In the genomic region with DNA sequence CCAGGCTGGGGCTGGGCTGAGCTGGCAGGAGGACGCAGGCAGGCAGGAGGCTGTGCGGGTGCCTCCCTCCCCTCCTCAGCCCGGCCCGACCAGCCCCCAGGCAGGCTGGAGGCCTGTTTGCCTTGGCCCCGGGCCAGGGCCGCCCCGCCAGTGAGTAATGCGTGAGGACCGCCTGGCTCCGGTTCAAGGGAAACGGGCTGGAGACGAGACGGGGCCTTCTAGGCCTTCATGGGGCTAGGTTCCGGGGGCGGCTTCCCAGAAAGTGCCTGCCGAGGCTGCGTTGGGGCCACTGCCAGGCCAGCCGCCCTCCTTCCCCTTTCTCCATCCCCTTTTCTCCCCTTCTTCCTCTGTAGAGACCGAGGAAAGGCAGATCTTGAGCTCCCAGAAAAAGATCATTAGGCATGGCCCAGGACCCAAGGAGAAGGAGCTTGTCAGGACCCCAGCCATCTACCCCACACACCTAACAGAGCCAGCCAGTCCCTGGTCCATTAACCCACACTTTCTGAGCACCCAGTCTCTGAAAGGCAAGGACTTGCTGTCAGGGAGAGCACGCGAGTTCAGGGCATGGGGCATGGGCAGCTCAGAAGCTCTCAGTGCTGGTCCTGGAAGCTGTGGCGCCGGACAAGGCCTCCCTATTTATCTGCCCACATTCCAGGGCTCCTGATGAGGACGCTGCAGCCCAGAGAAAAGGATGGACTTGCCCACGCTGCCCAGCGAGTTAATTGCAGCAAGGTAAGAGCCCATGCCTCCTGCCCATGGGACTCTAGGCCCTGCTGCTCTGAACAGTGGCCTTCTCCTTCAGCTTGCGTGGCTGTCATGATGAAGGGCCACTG, we compare ENCODE assay signal across 1 cellular context.
TF ChIP-seq lines count a peak whose summit lies in the region.

No MANE protein-coding gene starts in this region.

TF ChIP-seq in HepG2, 621 proteins besides CTCF, POLR2A, EP300 and RAD21 (continued from another document and continues in another):
- TF ChIP-seq ZNF567 (CRISPR knock-in tag; IDR thresholded peaks at IDR 0.05; ENCODE audit: borderline replicate concordance) = peak; percentile 58; the same call in 1 of the 2 replicates
- no peak for TF ChIP-seq ZNF549 (CRISPR knock-in tag; IDR thresholded peaks at IDR 0.05)
- peak; percentile 76 for TF ChIP-seq KAT8 (CRISPR knock-in tag; IDR thresholded peaks at IDR 0.05)
- TF ChIP-seq, protein P1, sequence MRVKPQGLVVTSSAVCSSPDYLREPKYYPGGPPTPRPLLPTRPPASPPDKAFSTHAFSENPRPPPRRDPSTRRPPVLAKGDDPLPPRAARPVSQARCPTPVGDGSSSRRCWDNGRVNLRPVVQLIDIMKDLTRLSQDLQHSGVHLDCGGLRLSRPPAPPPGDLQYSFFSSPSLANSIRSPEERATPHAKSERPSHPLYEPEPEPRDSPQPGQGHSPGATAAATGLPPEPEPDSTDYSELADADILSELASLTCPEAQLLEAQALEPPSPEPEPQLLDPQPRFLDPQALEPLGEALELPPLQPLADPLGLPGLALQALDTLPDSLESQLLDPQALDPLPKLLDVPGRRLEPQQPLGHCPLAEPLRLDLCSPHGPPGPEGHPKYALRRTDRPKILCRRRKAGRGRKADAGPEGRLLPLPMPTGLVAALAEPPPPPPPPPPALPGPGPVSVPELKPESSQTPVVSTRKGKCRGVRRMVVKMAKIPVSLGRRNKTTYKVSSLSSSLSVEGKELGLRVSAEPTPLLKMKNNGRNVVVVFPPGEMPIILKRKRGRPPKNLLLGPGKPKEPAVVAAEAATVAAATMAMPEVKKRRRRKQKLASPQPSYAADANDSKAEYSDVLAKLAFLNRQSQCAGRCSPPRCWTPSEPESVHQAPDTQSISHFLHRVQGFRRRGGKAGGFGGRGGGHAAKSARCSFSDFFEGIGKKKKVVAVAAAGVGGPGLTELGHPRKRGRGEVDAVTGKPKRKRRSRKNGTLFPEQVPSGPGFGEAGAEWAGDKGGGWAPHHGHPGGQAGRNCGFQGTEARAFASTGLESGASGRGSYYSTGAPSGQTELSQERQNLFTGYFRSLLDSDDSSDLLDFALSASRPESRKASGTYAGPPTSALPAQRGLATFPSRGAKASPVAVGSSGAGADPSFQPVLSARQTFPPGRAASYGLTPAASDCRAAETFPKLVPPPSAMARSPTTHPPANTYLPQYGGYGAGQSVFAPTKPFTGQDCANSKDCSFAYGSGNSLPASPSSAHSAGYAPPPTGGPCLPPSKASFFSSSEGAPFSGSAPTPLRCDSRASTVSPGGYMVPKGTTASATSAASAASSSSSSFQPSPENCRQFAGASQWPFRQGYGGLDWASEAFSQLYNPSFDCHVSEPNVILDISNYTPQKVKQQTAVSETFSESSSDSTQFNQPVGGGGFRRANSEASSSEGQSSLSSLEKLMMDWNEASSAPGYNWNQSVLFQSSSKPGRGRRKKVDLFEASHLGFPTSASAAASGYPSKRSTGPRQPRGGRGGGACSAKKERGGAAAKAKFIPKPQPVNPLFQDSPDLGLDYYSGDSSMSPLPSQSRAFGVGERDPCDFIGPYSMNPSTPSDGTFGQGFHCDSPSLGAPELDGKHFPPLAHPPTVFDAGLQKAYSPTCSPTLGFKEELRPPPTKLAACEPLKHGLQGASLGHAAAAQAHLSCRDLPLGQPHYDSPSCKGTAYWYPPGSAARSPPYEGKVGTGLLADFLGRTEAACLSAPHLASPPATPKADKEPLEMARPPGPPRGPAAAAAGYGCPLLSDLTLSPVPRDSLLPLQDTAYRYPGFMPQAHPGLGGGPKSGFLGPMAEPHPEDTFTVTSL (CRISPR knock-in tag; IDR thresholded peaks at IDR 0.05; ENCODE audit: borderline replicate concordance) = peak; percentile 34; the same call in 1 of the 2 replicates
- TF ChIP-seq SAFB2 (CRISPR knock-in tag; IDR thresholded peaks at IDR 0.05; ENCODE audit: borderline replicate concordance, low read depth) = peak; percentile 53; the same call in 1 of the 2 replicates
- peak; percentile 80; the same call in 1 of the 2 replicates for TF ChIP-seq MEF2D (CRISPR knock-in tag; IDR thresholded peaks at IDR 0.05)
- TF ChIP-seq, protein P2, sequence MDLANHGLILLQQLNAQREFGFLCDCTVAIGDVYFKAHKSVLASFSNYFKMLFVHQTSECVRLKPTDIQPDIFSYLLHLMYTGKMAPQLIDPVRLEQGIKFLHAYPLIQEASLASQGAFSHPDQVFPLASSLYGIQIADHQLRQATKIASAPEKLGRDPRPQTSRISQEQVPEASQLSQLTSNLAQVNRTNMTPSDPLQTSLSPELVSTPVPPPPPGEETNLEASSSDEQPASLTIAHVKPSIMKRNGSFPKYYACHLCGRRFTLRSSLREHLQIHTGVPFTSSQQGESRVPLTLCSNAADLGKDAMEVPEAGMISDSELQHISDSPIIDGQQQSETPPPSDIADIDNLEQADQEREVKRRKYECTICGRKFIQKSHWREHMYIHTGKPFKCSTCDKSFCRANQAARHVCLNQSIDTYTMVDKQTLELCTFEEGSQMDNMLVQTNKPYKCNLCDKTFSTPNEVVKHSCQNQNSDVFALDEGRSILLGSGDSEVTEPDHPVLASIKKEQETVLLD (CRISPR knock-in tag; IDR thresholded peaks at IDR 0.05; ENCODE audit: low read depth) = no peak
- TF ChIP-seq, protein P3, sequence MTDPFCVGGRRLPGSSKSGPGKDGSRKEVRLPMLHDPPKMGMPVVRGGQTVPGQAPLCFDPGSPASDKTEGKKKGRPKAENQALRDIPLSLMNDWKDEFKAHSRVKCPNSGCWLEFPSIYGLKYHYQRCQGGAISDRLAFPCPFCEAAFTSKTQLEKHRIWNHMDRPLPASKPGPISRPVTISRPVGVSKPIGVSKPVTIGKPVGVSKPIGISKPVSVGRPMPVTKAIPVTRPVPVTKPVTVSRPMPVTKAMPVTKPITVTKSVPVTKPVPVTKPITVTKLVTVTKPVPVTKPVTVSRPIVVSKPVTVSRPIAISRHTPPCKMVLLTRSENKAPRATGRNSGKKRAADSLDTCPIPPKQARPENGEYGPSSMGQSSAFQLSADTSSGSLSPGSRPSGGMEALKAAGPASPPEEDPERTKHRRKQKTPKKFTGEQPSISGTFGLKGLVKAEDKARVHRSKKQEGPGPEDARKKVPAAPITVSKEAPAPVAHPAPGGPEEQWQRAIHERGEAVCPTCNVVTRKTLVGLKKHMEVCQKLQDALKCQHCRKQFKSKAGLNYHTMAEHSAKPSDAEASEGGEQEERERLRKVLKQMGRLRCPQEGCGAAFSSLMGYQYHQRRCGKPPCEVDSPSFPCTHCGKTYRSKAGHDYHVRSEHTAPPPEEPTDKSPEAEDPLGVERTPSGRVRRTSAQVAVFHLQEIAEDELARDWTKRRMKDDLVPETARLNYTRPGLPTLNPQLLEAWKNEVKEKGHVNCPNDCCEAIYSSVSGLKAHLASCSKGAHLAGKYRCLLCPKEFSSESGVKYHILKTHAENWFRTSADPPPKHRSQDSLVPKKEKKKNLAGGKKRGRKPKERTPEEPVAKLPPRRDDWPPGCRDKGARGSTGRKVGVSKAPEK (CRISPR knock-in tag; IDR thresholded peaks at IDR 0.05; ENCODE audit: borderline replicate concordance) = peak; percentile 74; the same call in 1 of the 2 replicates
- no peak for TF ChIP-seq SRSF4 (IDR thresholded peaks at IDR 0.05; ENCODE audit: low read depth, low read length, poor library complexity, severe bottlenecking)
- TF ChIP-seq KLF6 (CRISPR knock-in tag; IDR thresholded peaks at IDR 0.05) = peak; percentile 38; the same call in 1 of the 2 replicates
- 0 out of 2 replicates have a peak, but pooled peaks have one; percentile 48 for TF ChIP-seq GFI1 (CRISPR knock-in tag; IDR thresholded peaks at IDR 0.05; ENCODE audit: borderline replicate concordance)
- TF ChIP-seq MED8 (CRISPR knock-in tag; IDR thresholded peaks at IDR 0.05; ENCODE audit: insufficient replicate concordance) = peak; percentile 23
- TF ChIP-seq MBNL3 (CRISPR knock-in tag; conservative IDR thresholded peaks at IDR 0.05) = no peak
- TF ChIP-seq ZNF207 (IDR thresholded peaks at IDR 0.05; ENCODE audit: borderline replicate concordance) = no peak
- TF ChIP-seq, protein P4, sequence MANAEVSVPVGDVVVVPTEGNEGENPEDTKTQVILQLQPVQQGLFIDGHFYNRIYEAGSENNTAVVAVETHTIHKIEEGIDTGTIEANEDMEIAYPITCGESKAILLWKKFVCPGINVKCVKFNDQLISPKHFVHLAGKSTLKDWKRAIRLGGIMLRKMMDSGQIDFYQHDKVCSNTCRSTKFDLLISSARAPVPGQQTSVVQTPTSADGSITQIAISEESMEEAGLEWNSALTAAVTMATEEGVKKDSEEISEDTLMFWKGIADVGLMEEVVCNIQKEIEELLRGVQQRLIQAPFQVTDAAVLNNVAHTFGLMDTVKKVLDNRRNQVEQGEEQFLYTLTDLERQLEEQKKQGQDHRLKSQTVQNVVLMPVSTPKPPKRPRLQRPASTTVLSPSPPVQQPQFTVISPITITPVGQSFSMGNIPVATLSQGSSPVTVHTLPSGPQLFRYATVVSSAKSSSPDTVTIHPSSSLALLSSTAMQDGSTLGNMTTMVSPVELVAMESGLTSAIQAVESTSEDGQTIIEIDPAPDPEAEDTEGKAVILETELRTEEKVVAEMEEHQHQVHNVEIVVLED (CRISPR knock-in tag; IDR thresholded peaks at IDR 0.05; ENCODE audit: borderline replicate concordance) = peak; percentile 60; the same call in 1 of the 2 replicates
- TF ChIP-seq, protein P5, sequence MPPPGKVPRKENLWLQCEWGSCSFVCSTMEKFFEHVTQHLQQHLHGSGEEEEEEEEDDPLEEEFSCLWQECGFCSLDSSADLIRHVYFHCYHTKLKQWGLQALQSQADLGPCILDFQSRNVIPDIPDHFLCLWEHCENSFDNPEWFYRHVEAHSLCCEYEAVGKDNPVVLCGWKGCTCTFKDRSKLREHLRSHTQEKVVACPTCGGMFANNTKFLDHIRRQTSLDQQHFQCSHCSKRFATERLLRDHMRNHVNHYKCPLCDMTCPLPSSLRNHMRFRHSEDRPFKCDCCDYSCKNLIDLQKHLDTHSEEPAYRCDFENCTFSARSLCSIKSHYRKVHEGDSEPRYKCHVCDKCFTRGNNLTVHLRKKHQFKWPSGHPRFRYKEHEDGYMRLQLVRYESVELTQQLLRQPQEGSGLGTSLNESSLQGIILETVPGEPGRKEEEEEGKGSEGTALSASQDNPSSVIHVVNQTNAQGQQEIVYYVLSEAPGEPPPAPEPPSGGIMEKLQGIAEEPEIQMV (CRISPR knock-in tag; IDR thresholded peaks at IDR 0.05; ENCODE audit: low read depth) = peak; percentile 85
- no peak for TF ChIP-seq ZNF30 (CRISPR knock-in tag; IDR thresholded peaks at IDR 0.05)
- TF ChIP-seq ZNF570 (CRISPR knock-in tag; IDR thresholded peaks at IDR 0.05; ENCODE audit: borderline replicate concordance) = no peak
- TF ChIP-seq ATM (IDR thresholded peaks at IDR 0.05; ENCODE audit: borderline replicate concordance) = no peak
- TF ChIP-seq, protein P6, sequence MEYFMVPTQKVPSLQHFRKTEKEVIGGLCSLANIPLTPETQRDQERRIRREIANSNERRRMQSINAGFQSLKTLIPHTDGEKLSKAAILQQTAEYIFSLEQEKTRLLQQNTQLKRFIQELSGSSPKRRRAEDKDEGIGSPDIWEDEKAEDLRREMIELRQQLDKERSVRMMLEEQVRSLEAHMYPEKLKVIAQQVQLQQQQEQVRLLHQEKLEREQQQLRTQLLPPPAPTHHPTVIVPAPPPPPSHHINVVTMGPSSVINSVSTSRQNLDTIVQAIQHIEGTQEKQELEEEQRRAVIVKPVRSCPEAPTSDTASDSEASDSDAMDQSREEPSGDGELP (IDR thresholded peaks at IDR 0.05; ENCODE audit: borderline replicate concordance, low read depth) = peak; percentile 84; the same call in 1 of the 2 replicates
- TF ChIP-seq TBL1XR1 (IDR thresholded peaks at IDR 0.05; ENCODE audit: borderline replicate concordance, low read length, partially characterized antibody) = no peak
- TF ChIP-seq, protein P7, sequence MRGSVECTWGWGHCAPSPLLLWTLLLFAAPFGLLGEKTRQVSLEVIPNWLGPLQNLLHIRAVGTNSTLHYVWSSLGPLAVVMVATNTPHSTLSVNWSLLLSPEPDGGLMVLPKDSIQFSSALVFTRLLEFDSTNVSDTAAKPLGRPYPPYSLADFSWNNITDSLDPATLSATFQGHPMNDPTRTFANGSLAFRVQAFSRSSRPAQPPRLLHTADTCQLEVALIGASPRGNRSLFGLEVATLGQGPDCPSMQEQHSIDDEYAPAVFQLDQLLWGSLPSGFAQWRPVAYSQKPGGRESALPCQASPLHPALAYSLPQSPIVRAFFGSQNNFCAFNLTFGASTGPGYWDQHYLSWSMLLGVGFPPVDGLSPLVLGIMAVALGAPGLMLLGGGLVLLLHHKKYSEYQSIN (CRISPR knock-in tag; IDR thresholded peaks at IDR 0.05; ENCODE audit: borderline replicate concordance) = no peak
- TF ChIP-seq, protein P8, sequence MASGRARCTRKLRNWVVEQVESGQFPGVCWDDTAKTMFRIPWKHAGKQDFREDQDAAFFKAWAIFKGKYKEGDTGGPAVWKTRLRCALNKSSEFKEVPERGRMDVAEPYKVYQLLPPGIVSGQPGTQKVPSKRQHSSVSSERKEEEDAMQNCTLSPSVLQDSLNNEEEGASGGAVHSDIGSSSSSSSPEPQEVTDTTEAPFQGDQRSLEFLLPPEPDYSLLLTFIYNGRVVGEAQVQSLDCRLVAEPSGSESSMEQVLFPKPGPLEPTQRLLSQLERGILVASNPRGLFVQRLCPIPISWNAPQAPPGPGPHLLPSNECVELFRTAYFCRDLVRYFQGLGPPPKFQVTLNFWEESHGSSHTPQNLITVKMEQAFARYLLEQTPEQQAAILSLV (CRISPR knock-in tag; IDR thresholded peaks at IDR 0.05; ENCODE audit: borderline replicate concordance) = peak; percentile 67
- TF ChIP-seq, protein P9, sequence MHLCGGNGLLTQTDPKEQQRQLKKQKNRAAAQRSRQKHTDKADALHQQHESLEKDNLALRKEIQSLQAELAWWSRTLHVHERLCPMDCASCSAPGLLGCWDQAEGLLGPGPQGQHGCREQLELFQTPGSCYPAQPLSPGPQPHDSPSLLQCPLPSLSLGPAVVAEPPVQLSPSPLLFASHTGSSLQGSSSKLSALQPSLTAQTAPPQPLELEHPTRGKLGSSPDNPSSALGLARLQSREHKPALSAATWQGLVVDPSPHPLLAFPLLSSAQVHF (CRISPR knock-in tag; IDR thresholded peaks at IDR 0.05) = no peak
- no peak for TF ChIP-seq RNF2 (conservative IDR thresholded peaks at IDR 0.05; ENCODE audit: low read depth)
- TF ChIP-seq, protein P10, sequence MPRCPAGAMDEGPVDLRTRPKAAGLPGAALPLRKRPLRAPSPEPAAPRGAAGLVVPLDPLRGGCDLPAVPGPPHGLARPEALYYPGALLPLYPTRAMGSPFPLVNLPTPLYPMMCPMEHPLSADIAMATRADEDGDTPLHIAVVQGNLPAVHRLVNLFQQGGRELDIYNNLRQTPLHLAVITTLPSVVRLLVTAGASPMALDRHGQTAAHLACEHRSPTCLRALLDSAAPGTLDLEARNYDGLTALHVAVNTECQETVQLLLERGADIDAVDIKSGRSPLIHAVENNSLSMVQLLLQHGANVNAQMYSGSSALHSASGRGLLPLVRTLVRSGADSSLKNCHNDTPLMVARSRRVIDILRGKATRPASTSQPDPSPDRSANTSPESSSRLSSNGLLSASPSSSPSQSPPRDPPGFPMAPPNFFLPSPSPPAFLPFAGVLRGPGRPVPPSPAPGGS (CRISPR knock-in tag; IDR thresholded peaks at IDR 0.05) = peak; percentile 65
- TF ChIP-seq PHF20 (CRISPR knock-in tag; IDR thresholded peaks at IDR 0.05) = no peak; the same call in 1 of the 2 replicates
- 0 out of 2 replicates have a peak, but pooled peaks have one; percentile 61 for TF ChIP-seq ZBTB3 (CRISPR knock-in tag; IDR thresholded peaks at IDR 0.05; ENCODE audit: borderline replicate concordance, low read depth)
- TF ChIP-seq ONECUT2 (CRISPR knock-in tag; IDR thresholded peaks at IDR 0.05) = no peak
